Comparison of ENCODE assay signal across 9 cellular contexts in genomic region chr6:142884214-142885035, GRCh38.
DNase-seq lines count a peak whose midpoint lies in the region; ATAC-seq and TF ChIP-seq lines count a peak whose summit lies in the region.
"Had no signal": no experiment of that assay in that cellular context is flagged by ENCODE, and none has a peak within 500 bp of the region (broad histone marks: within the 10 kb centered on the region; RNA-seq: fewer than 3 reads in every experiment).

No MANE protein-coding gene starts in this region.

- no peaks in the 10 kb centered on the region for H3K9me3 ChIP-seq in SK-N-SH
- H3K9me3 ChIP-seq in spleen, result no peaks in the 10 kb centered on the region

- no peak for TF ChIP-seq EP300 in SK-N-SH (IDR thresholded peaks at IDR 0.05; ENCODE audit: borderline replicate concordance in 1 of 2, low read depth in 1 of 2, low read length in 1 of 2)

- peak overlapping the region; percentile 68 for H3K4me2 ChIP-seq in SK-N-SH

- H3K4me3 Mint-ChIP-seq in activated B cell treated with CpG ODN at 0.5 μM for 24 hours, result peak overlapping the region; percentile 98

- no peak for TF ChIP-seq CTCF in SK-N-SH (IDR thresholded peaks at IDR 0.05)
- TF ChIP-seq CTCF in activated B cell treated with CpG ODN at 0.5 μM for 24 hours (IDR thresholded peaks at IDR 0.05), result no peak
- TF ChIP-seq CTCF in foreskin keratinocyte (conservative IDR thresholded peaks at IDR 0.05), result no peak
- TF ChIP-seq CTCF in spleen (IDR thresholded peaks at IDR 0.05 in 8 of 11, conservative IDR thresholded peaks at IDR 0.05 in 3 of 11), result no peak
- no peak for TF ChIP-seq CTCF in GM13976 (IDR thresholded peaks at IDR 0.05; ENCODE audit: borderline replicate concordance, control extremely low read depth, extremely low read depth, insufficient read depth, missing control alignments)

- in situ Hi-C loops in GM13976 (cut with MboI; ENCODE audit: low sequenced_read_pairs, unreplicated experiment), result no loop called here

- no peak for TF ChIP-seq POLR2A in spleen (IDR thresholded peaks at IDR 0.05)

- peaks cover 20% of the 10 kb centered on the region for H3K36me3 Mint-ChIP-seq in activated B cell treated with CpG ODN at 0.5 μM for 24 hours (ENCODE audit: low read depth)

- no peak for TF ChIP-seq RAD21 in SK-N-SH (IDR thresholded peaks at IDR 0.05; ENCODE audit: low read length)

- no peaks in the 10 kb centered on the region for H3K9me2 ChIP-seq in SK-N-SH

- H3K9ac ChIP-seq in SK-N-SH, result peak overlapping the region; percentile 73

- H3K36me3 ChIP-seq in SK-N-SH (replicated peaks in 1 of 2; ENCODE audit: control insufficient read depth in 1 of 2, insufficient read depth in 2 of 2, low read length in 1 of 2), result no peaks in the 10 kb centered on the region
- H3K36me3 ChIP-seq in spleen, result no peaks in the 10 kb centered on the region

- H3K4me1 ChIP-seq in SK-N-SH (ENCODE audit: control insufficient read depth in 1 of 2, insufficient read depth in 2 of 2, low read depth in 1 of 2, low read length in 1 of 2) (peaks cover 10 to 28% of the 10 kb centered on the region in 2 experiments), foreskin keratinocyte (peaks cover 31% of the 10 kb centered on the region), spleen (peaks cover 20 to 90% (median 44%) of the 10 kb centered on the region in 6 donors)

- WGBS in SK-N-SH (ENCODE audit: low lambda C conversion rate), result 71% methylated on average over 8 of the region's 8 CpGs
- WGBS in spleen, 5 donors, result 58 to 67% (median 63%) methylated on average over 8 of the region's 8 CpGs

- H3K4me3 ChIP-seq in SK-N-SH (ENCODE audit: low read depth in 2 of 2, low read length in 1 of 2), result peak overlapping the region; percentile 47 to 59; a peak in 3 of 4 replicates
- peak overlapping the region in 4 of 8 donors; percentile 3 to 60 (median 20) for H3K4me3 ChIP-seq in spleen

- H3K27ac Mint-ChIP-seq in activated B cell treated with CpG ODN at 0.5 μM for 24 hours, result peak overlapping the region; percentile 99

- peaks cover 21% of the 10 kb centered on the region for H3F3A ChIP-seq in SK-N-SH (replicated peaks; ENCODE audit: insufficient read depth)

- no peaks in the 10 kb centered on the region for H4K20me1 ChIP-seq in SK-N-SH (ENCODE audit: insufficient read depth)

- intact Hi-C loops in activated B cell treated with CpG ODN at 0.5 μM for 24 hours (cut with micrococcal nuclease), result loop anchor here (1.0 to 5.0 kb wide), 12 partner anchors 12 to 566 kb away; partner anchors contain the start of genes ADAT2 and PEX3
- intact Hi-C loops in spleen (cut with DNase I; ENCODE audit: low total_unique reads), result no loop called here

- CTCF ChIA-PET in SK-N-SH (lab: Yijun Ruan, JAX) (interaction anchor here (1.1 to 1.8 kb wide), 3 partner anchors 12 to 543 kb away, joined by 3 to 4 read pairs (median 4); no protein-coding TSS in a partner anchor), activated B cell treated with CpG ODN at 0.5 μM for 24 hours (lab: Charles Lee) (interaction anchor here (1.2 to 1.9 kb wide), 4 partner anchors 28 to 65 kb away, joined by 3 to 12 read pairs (median 4); no protein-coding TSS in a partner anchor)

- H3K27me3 ChIP-seq in SK-N-SH (ENCODE audit: insufficient read depth), result no peaks in the 10 kb centered on the region
- no peaks in the 10 kb centered on the region for H3K27me3 ChIP-seq in foreskin keratinocyte
- no peaks in the 10 kb centered on the region for H3K27me3 ChIP-seq in spleen (replicated peaks in 1 of 7)

- peak overlapping the region; percentile 53 to 96; a peak in 3 of 4 replicates for H3K27ac ChIP-seq in SK-N-SH (ENCODE audit: low read depth in 2 of 2, low read length in 1 of 2)
- peak overlapping the region; percentile 96 for H3K27ac ChIP-seq in foreskin keratinocyte
- H3K27ac ChIP-seq in spleen, result peak overlapping the region in 6 of 8 donors; percentile 52 to 78 (median 66)
- H3K27ac ChIP-seq: 22Rv1 had no signal

- no peaks in the 10 kb centered on the region for H3K9me3 Mint-ChIP-seq in activated B cell treated with CpG ODN at 0.5 μM for 24 hours

- peaks cover 79% of the 10 kb centered on the region for H3K79me2 ChIP-seq in SK-N-SH (ENCODE audit: insufficient read depth)

- no peaks in the 10 kb centered on the region for H3K27me3 Mint-ChIP-seq in activated B cell treated with CpG ODN at 0.5 μM for 24 hours

- ATAC-seq in SK-N-SH treated with all-trans-retinoic acid at 6 μM for 48 hours, result no peak; the same call in 1 of the 3 replicates
- no peak for ATAC-seq in activated B cell treated with CpG ODN at 0.5 μM for 24 hours (ENCODE audit: low read depth)
- ATAC-seq in foreskin keratinocyte, result no peak
- ATAC-seq in GM18519 (IDR thresholded peaks at IDR 0.05; ENCODE audit: low FRiP score, unreplicated experiment), result no peak

- H3K4me1 Mint-ChIP-seq in activated B cell treated with CpG ODN at 0.5 μM for 24 hours, result peaks cover 94% of the 10 kb centered on the region

- H2AFZ ChIP-seq in SK-N-SH (ENCODE audit: low read depth), result peak overlapping the region; percentile 26; the same call in 1 of the 2 replicates

- DNase-seq in SK-N-SH (no peak), activated B cell treated with CpG ODN at 0.5 μM for 24 hours (no peak), foreskin keratinocyte (no peak), spleen (no peak), GM13976 (ENCODE audit: low spot score) (no peak), NCI-H1092 (lab: John Stamatoyannopoulos, UW) (no peak)

- POLR2A ChIA-PET in SK-N-SH (lab: Yijun Ruan, JAX) (no interaction called here), activated B cell treated with CpG ODN at 0.5 μM for 24 hours (lab: Charles Lee) (interaction anchor here (0.7 to 6.0 kb wide), 14 partner anchors 10 to 110 kb away, joined by 3 to 56 read pairs (median 8); partner anchors contain the start of gene HIVEP2)

TF ChIP-seq in SK-N-SH, 30 proteins besides CTCF, POLR2A, EP300 and RAD21 (continues in another document):
- TF ChIP-seq PBX3 (IDR thresholded peaks at IDR 0.05), result no peak
- no peak for TF ChIP-seq EZH2phosphoT487 (IDR thresholded peaks at IDR 0.05; ENCODE audit: borderline replicate concordance, low read depth)

TF ChIP-seq in SK-N-SH treated with all-trans-retinoic acid at 6 μM for 48 hours, 23 proteins besides CTCF, POLR2A, EP300 and RAD21 (continues in another document):
- TF ChIP-seq ZNF70 (CRISPR knock-in tag; IDR thresholded peaks at IDR 0.05) (no peak), SNAI2 (CRISPR knock-in tag; IDR thresholded peaks at IDR 0.05) (no peak), OSR1 (CRISPR knock-in tag; IDR thresholded peaks at IDR 0.05) (no peak), POU6F1 (CRISPR knock-in tag; IDR thresholded peaks at IDR 0.05; ENCODE audit: borderline replicate concordance, low read depth) (no peak), CREB5 (CRISPR knock-in tag; IDR thresholded peaks at IDR 0.05; ENCODE audit: low read depth) (no peak), CSDC2 (CRISPR knock-in tag; IDR thresholded peaks at IDR 0.05) (no peak), PATZ1 (CRISPR knock-in tag; IDR thresholded peaks at IDR 0.05; ENCODE audit: borderline replicate concordance) (no peak), GLIS3 (CRISPR knock-in tag; IDR thresholded peaks at IDR 0.05) (no peak), ZC3H10 (CRISPR knock-in tag; IDR thresholded peaks at IDR 0.05) (no peak), ZFP3 (CRISPR knock-in tag; IDR thresholded peaks at IDR 0.05) (no peak)
